Comparison of ENCODE assay signal across 33 cellular contexts in the genomic region with DNA sequence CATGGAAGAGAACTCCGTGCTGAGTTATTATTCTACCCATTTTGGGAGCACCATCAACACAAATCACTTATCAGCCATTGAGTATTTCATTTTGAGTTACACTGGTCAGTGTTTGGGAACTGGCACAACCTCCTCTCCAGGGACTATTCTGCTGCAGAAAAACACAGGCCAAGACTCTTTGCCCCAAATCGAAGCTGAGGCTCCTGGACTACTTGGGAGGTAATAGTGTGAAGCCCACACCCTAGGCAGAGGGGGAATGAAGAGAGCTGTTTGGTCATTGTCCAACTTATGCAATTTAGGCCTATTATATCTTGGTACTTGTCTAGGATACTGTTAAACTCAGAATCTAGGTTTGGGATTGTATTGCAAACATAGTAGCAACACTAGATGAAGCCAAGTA.
"Had no signal": no experiment of that assay in that cellular context is flagged by ENCODE, and none has a peak within 500 bp of the region (broad histone marks: within the 10 kb centered on the region; RNA-seq: fewer than 3 reads in every experiment).

No MANE protein-coding gene starts in this region.

- H3K27ac ChIP-seq: Peyer's patch, SJCRH30, SK-N-MC, WERI-Rb-1 had no signal

- H3K36me3 Mint-ChIP-seq: activated CD8-positive, alpha-beta memory T cell treated with anti-CD3 and anti-CD28 coated beads, Interleukin-2, amount 10 ng/mL, durations not matched to agents 7 days and 5 days; activated naive CD8-positive, alpha-beta T cell treated with anti-CD3 and anti-CD28 coated beads for 36 hours; brain had no signal

- H3K27me3 Mint-ChIP-seq: activated CD8-positive, alpha-beta memory T cell treated with anti-CD3 and anti-CD28 coated beads, Interleukin-2, amount 10 ng/mL, durations not matched to agents 7 days and 5 days; activated naive CD8-positive, alpha-beta T cell treated with anti-CD3 and anti-CD28 coated beads for 36 hours had no signal

- H3K36me3 ChIP-seq: MG63, Peyer's patch, SJCRH30, WERI-Rb-1 had no signal

- H3K4me3 Mint-ChIP-seq: activated CD4-positive, alpha-beta memory T cell treated with anti-CD3 and anti-CD28 coated beads, Interleukin-2, amount 10 ng/mL, durations not matched to agents 7 days and 5 days; activated CD8-positive, alpha-beta memory T cell treated with anti-CD3 and anti-CD28 coated beads, Interleukin-2, amount 10 ng/mL, durations not matched to agents 7 days and 5 days; activated naive CD8-positive, alpha-beta T cell treated with anti-CD3 and anti-CD28 coated beads for 36 hours; activated T-cell treated with anti-CD3 and anti-CD28 coated beads, Interleukin-2, amount 50 U/mL, for 72 hours; activated T-helper 17 cell treated with anti-CD3 and anti-CD28 coated beads, Interleukin-2, amount 50 U/mL, for 72 hours; brain had no signal

- H3K27ac Mint-ChIP-seq: activated CD4-positive, alpha-beta memory T cell treated with anti-CD3 and anti-CD28 coated beads, Interleukin-2, amount 10 ng/mL, durations not matched to agents 7 days and 5 days; activated CD8-positive, alpha-beta memory T cell treated with anti-CD3 and anti-CD28 coated beads, Interleukin-2, amount 10 ng/mL, durations not matched to agents 7 days and 5 days; activated naive CD8-positive, alpha-beta T cell treated with anti-CD3 and anti-CD28 coated beads for 36 hours; activated T-cell treated with anti-CD3 and anti-CD28 coated beads, Interleukin-2, amount 50 U/mL, for 72 hours; activated T-helper 17 cell treated with anti-CD3 and anti-CD28 coated beads, Interleukin-2, amount 50 U/mL, for 72 hours had no signal

- H3K4me3 ChIP-seq: MG63, Peyer's patch, SJCRH30, SK-N-MC had no signal

- ATAC-seq: activated CD8-positive, alpha-beta memory T cell treated with anti-CD3 and anti-CD28 coated beads, Interleukin-2, amount 10 ng/mL, durations not matched to agents 7 days and 5 days; activated T-cell treated with anti-CD3 and anti-CD28 coated beads, Interleukin-2, amount 50 U/mL, for 72 hours; activated T-helper 17 cell treated with anti-CD3 and anti-CD28 coated beads, Interleukin-2, amount 50 U/mL, for 72 hours had no signal

- H3K27me3 ChIP-seq: MG63, Peyer's patch, SJCRH30 had no signal

- H3K4me1 Mint-ChIP-seq: activated CD4-positive, alpha-beta memory T cell treated with anti-CD3 and anti-CD28 coated beads, Interleukin-2, amount 10 ng/mL, durations not matched to agents 7 days and 5 days; activated CD8-positive, alpha-beta memory T cell treated with anti-CD3 and anti-CD28 coated beads, Interleukin-2, amount 10 ng/mL, durations not matched to agents 7 days and 5 days; activated naive CD8-positive, alpha-beta T cell treated with anti-CD3 and anti-CD28 coated beads for 36 hours; activated T-helper 17 cell treated with anti-CD3 and anti-CD28 coated beads, Interleukin-2, amount 50 U/mL, for 72 hours had no signal

- DNase-seq: activated CD4-positive, alpha-beta memory T cell treated with anti-CD3 and anti-CD28 coated beads, Interleukin-2, amount 10 ng/mL, durations not matched to agents 7 days and 5 days; activated CD4-positive, alpha-beta T cell treated with anti-CD3 and anti-CD28 coated beads for 1 hour; activated CD4-positive, alpha-beta T cell treated with anti-CD3 and anti-CD28 coated beads for 48 hours; activated CD4-positive, CD25-positive, alpha-beta regulatory T cell; activated CD8-positive, alpha-beta memory T cell treated with anti-CD3 and anti-CD28 coated beads for 24 hours; activated CD8-positive, alpha-beta memory T cell treated with anti-CD3 and anti-CD28 coated beads, Interleukin-2, amount 10 ng/mL, durations not matched to agents 7 days and 5 days; activated effector memory CD4-positive, alpha-beta T cell treated with anti-CD3 and anti-CD28 coated beads, Interleukin-2, amount 50 U/mL, for 16 hours; activated naive CD4-positive, alpha-beta T cell; activated naive CD4-positive, alpha-beta T cell treated with anti-CD3 and anti-CD28 coated beads, Interleukin-2, amount 50 U/mL, for 16 hours; activated naive CD8-positive, alpha-beta T cell treated with anti-CD3 and anti-CD28 coated beads for 36 hours; activated T-cell treated with anti-CD3 and anti-CD28 coated beads, Interleukin-2, amount 50 U/mL, for 1 hour; activated T-cell treated with anti-CD3 and anti-CD28 coated beads, Interleukin-2, amount 50 U/mL, for 72 hours; amygdala; caudate nucleus; cerebellar nuclear complex; Kasumi-1; KG1; MG63; NCI-H1048; NCI-H1105 treated with DMSO at 0.1 percent for 48 hours; NCI-H1436 treated with DMSO at 0.1 percent for 48 hours; NCI-H1694 treated with DMSO at 0.1 percent for 48 hours; NCI-H2029; NCI-H345; NCI-H524 treated with DMSO at 0.1 percent for 48 hours; Peyer's patch; RPMI8226; SJCRH30; T1000; WERI-Rb-1 had no signal

- H3K9me3 ChIP-seq: MG63, Peyer's patch, SJCRH30 had no signal

- H3K4me1 ChIP-seq: SJCRH30 had no signal

- H3K9me3 Mint-ChIP-seq: activated CD4-positive, alpha-beta memory T cell treated with anti-CD3 and anti-CD28 coated beads, Interleukin-2, amount 10 ng/mL, durations not matched to agents 7 days and 5 days; activated naive CD8-positive, alpha-beta T cell treated with anti-CD3 and anti-CD28 coated beads for 36 hours; activated T-cell treated with anti-CD3 and anti-CD28 coated beads, Interleukin-2, amount 50 U/mL, for 72 hours; activated T-helper 17 cell treated with anti-CD3 and anti-CD28 coated beads, Interleukin-2, amount 50 U/mL, for 72 hours had no signal
